In genomic region chr14:39174560-39175444, GRCh38 we compare ENCODE assay signal across 1 cellular context.
TF ChIP-seq lines count a peak whose summit lies in the region.

PNN (plus strand) TSS chr14:39175254; CDS start chr14:39175280, 26 bp downstream.

TF ChIP-seq in HepG2, 621 proteins besides CTCF, POLR2A, EP300 and RAD21 (continued from another document and continues in another):
- TF ChIP-seq FOXP4 (CRISPR knock-in tag; IDR thresholded peaks at IDR 0.05) (peak; percentile 83), ZNF460 (CRISPR knock-in tag; IDR thresholded peaks at IDR 0.05; ENCODE audit: borderline replicate concordance) (no peak), ZNF574 (CRISPR knock-in tag; IDR thresholded peaks at IDR 0.05) (peak; percentile 98), CHD2 (IDR thresholded peaks at IDR 0.05; ENCODE audit: low read depth, low read length) (peak; percentile 97), ZNF879 (CRISPR knock-in tag; IDR thresholded peaks at IDR 0.05) (peak; percentile 99), ERF (CRISPR knock-in tag; IDR thresholded peaks at IDR 0.05) (peak; percentile 96), HMG20A (CRISPR knock-in tag; IDR thresholded peaks at IDR 0.05; ENCODE audit: borderline replicate concordance) (peak; percentile 8), RXRB (CRISPR knock-in tag; IDR thresholded peaks at IDR 0.05; ENCODE audit: borderline replicate concordance) (peak; percentile 61; the same call in 1 of the 2 replicates), ZSCAN12 (CRISPR knock-in tag; IDR thresholded peaks at IDR 0.05) (peak; percentile 52; the same call in 1 of the 2 replicates), ZNF329 (CRISPR knock-in tag; IDR thresholded peaks at IDR 0.05; ENCODE audit: low read depth) (peak; percentile 88; the same call in 1 of the 2 replicates), HNRNPLL (IDR thresholded peaks at IDR 0.05; ENCODE audit: low read depth, low read length, poor library complexity, severe bottlenecking) (peak; percentile 97), HNF1A (IDR thresholded peaks at IDR 0.05; ENCODE audit: low read depth) (peak; percentile 97), HNF1A (CRISPR knock-in tag; IDR thresholded peaks at IDR 0.05; ENCODE audit: borderline replicate concordance) (peak; percentile 98; the same call in 1 of the 2 replicates), ZSCAN9 (CRISPR knock-in tag; IDR thresholded peaks at IDR 0.05; ENCODE audit: borderline replicate concordance) (peak; percentile 57), ZFX (CRISPR knock-in tag; IDR thresholded peaks at IDR 0.05; ENCODE audit: low read depth) (peak; percentile 100), ZFP36L1 (CRISPR knock-in tag; IDR thresholded peaks at IDR 0.05) (peak; percentile 76; the same call in 1 of the 2 replicates), ZIK1 (CRISPR knock-in tag; IDR thresholded peaks at IDR 0.05; ENCODE audit: borderline replicate concordance, low read depth) (peak; percentile 20; the same call in 1 of the 2 replicates), ZNF512B (CRISPR knock-in tag; IDR thresholded peaks at IDR 0.05; ENCODE audit: borderline replicate concordance) (0 out of 2 replicates have a peak, but pooled peaks have one; percentile 92), NFATC3 (CRISPR knock-in tag; IDR thresholded peaks at IDR 0.05) (peak; percentile 91; the same call in 1 of the 2 replicates), NCOR1 (IDR thresholded peaks at IDR 0.05; ENCODE audit: borderline replicate concordance, low read length) (peak; percentile 87; the same call in 1 of the 2 replicates), ZSCAN29 (CRISPR knock-in tag; conservative IDR thresholded peaks at IDR 0.05) (peak; percentile 80), RFX1 (IDR thresholded peaks at IDR 0.05) (no peak), RXRA (CRISPR knock-in tag; IDR thresholded peaks at IDR 0.05) (peak; percentile 70), TP53 (CRISPR knock-in tag; conservative IDR thresholded peaks at IDR 0.05) (peak; percentile 94), CBX1 (IDR thresholded peaks at IDR 0.05; ENCODE audit: low read depth) (peak; percentile 90), TRAFD1 (CRISPR knock-in tag; IDR thresholded peaks at IDR 0.05; ENCODE audit: borderline replicate concordance) (peak; percentile 99), PHF20 (CRISPR knock-in tag; IDR thresholded peaks at IDR 0.05) (no peak), KDM5A (IDR thresholded peaks at IDR 0.05; ENCODE audit: borderline replicate concordance, low read length) (peak; percentile 79; the same call in 1 of the 2 replicates), ZMYM3 (CRISPR knock-in tag; IDR thresholded peaks at IDR 0.05) (peak; percentile 97; the same call in 1 of the 2 replicates)
- TF ChIP-seq, protein P1, sequence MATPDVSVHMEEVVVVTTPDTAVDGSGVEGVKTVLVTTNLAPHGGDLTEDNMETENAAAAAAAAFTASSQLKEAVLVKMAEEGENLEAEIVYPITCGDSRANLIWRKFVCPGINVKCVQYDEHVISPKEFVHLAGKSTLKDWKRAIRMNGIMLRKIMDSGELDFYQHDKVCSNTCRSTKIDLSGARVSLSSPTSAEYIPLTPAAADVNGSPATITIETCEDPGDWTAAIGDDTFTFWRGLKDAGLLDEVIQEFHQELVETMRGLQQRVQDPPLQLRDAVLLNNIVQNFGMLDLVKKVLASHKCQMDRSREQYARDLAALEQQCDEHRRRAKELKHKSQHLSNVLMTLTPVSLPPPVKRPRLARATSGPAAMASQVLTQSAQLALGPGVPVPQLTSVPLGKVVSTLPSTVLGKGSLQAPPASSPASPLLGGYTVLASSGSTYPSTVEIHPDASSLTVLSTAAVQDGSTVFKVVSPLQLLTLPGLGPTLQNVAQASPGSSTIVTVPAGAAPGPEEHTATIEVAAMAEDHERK (CRISPR knock-in tag; IDR thresholded peaks at IDR 0.05; ENCODE audit: low read depth) = peak; percentile 71; the same call in 1 of the 2 replicates
- TF ChIP-seq, protein P2, sequence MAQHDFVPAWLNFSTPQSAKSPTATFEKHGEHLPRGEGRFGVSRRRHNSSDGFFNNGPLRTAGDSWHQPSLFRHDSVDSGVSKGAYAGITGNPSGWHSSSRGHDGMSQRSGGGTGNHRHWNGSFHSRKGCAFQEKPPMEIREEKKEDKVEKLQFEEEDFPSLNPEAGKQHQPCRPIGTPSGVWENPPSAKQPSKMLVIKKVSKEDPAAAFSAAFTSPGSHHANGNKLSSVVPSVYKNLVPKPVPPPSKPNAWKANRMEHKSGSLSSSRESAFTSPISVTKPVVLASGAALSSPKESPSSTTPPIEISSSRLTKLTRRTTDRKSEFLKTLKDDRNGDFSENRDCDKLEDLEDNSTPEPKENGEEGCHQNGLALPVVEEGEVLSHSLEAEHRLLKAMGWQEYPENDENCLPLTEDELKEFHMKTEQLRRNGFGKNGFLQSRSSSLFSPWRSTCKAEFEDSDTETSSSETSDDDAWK (CRISPR knock-in tag; IDR thresholded peaks at IDR 0.05) = no peak
- TF ChIP-seq, protein P3, sequence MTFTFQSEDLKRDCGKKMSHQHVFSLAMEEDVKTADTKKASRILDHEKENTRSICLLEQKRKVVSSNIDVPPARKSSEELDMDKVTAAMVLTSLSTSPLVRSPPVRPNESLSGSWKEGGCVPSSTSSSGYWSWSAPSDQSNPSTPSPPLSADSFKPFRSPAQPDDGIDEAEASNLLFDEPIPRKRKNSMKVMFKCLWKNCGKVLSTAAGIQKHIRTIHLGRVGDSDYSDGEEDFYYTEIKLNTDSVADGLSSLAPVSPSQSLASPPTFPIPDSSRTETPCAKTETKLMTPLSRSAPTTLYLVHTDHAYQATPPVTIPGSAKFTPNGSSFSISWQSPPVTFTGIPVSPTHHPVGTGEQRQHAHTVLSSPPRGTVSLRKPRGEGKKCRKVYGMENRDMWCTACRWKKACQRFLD (CRISPR knock-in tag; IDR thresholded peaks at IDR 0.05; ENCODE audit: borderline replicate concordance) = peak; percentile 97
- TF ChIP-seq, protein P4, sequence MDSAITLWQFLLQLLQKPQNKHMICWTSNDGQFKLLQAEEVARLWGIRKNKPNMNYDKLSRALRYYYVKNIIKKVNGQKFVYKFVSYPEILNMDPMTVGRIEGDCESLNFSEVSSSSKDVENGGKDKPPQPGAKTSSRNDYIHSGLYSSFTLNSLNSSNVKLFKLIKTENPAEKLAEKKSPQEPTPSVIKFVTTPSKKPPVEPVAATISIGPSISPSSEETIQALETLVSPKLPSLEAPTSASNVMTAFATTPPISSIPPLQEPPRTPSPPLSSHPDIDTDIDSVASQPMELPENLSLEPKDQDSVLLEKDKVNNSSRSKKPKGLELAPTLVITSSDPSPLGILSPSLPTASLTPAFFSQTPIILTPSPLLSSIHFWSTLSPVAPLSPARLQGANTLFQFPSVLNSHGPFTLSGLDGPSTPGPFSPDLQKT (CRISPR knock-in tag; IDR thresholded peaks at IDR 0.05; ENCODE audit: borderline replicate concordance) = peak; percentile 99; the same call in 1 of the 2 replicates
